ENCODE assay signal across 1 cellular context in genomic region chr14:99682809-99683618, GRCh38.
TF ChIP-seq lines count a peak whose summit lies in the region.

No MANE protein-coding gene starts in this region.

TF ChIP-seq in HepG2, 621 proteins besides CTCF, POLR2A, EP300 and RAD21 (continued from another document and continues in another):
- TF ChIP-seq, protein P1, sequence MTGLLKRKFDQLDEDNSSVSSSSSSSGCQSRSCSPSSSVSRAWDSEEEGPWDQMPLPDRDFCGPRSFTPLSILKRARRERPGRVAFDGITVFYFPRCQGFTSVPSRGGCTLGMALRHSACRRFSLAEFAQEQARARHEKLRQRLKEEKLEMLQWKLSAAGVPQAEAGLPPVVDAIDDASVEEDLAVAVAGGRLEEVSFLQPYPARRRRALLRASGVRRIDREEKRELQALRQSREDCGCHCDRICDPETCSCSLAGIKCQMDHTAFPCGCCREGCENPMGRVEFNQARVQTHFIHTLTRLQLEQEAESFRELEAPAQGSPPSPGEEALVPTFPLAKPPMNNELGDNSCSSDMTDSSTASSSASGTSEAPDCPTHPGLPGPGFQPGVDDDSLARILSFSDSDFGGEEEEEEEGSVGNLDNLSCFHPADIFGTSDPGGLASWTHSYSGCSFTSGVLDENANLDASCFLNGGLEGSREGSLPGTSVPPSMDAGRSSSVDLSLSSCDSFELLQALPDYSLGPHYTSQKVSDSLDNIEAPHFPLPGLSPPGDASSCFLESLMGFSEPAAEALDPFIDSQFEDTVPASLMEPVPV (CRISPR knock-in tag; IDR thresholded peaks at IDR 0.05): no peak
- no peak for TF ChIP-seq AFF4 (CRISPR knock-in tag; IDR thresholded peaks at IDR 0.05)
- peak; percentile 73; the same call in 1 of the 2 replicates for TF ChIP-seq ARNT2 (CRISPR knock-in tag; IDR thresholded peaks at IDR 0.05; ENCODE audit: low read depth)
- TF ChIP-seq CBX5 (CRISPR knock-in tag; IDR thresholded peaks at IDR 0.05; ENCODE audit: borderline replicate concordance): no peak
- peak; percentile 62 for TF ChIP-seq POGK (CRISPR knock-in tag; conservative IDR thresholded peaks at IDR 0.05)
- no peak for TF ChIP-seq ZNF253 (CRISPR knock-in tag; IDR thresholded peaks at IDR 0.05; ENCODE audit: borderline replicate concordance)
- TF ChIP-seq GFI1 (CRISPR knock-in tag; IDR thresholded peaks at IDR 0.05; ENCODE audit: borderline replicate concordance): no peak
- no peak for TF ChIP-seq ZNF367 (CRISPR knock-in tag; IDR thresholded peaks at IDR 0.05; ENCODE audit: borderline replicate concordance)
- TF ChIP-seq, protein P2, sequence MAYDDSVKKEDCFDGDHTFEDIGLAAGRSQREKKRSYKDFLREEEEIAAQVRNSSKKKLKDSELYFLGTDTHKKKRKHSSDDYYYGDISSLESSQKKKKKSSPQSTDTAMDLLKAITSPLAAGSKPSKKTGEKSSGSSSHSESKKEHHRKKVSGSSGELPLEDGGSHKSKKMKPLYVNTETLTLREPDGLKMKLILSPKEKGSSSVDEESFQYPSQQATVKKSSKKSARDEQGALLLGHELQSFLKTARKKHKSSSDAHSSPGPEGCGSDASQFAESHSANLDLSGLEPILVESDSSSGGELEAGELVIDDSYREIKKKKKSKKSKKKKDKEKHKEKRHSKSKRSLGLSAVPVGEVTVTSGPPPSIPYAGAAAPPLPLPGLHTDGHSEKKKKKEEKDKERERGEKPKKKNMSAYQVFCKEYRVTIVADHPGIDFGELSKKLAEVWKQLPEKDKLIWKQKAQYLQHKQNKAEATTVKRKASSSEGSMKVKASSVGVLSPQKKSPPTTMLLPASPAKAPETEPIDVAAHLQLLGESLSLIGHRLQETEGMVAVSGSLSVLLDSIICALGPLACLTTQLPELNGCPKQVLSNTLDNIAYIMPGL (CRISPR knock-in tag; IDR thresholded peaks at IDR 0.05; ENCODE audit: borderline replicate concordance in 1 of 2, low read depth in 1 of 2): peak; percentile 56 to 85; a peak in 3 of 4 replicates
- TF ChIP-seq MEF2D (CRISPR knock-in tag; IDR thresholded peaks at IDR 0.05): no peak
- TF ChIP-seq, protein P3, sequence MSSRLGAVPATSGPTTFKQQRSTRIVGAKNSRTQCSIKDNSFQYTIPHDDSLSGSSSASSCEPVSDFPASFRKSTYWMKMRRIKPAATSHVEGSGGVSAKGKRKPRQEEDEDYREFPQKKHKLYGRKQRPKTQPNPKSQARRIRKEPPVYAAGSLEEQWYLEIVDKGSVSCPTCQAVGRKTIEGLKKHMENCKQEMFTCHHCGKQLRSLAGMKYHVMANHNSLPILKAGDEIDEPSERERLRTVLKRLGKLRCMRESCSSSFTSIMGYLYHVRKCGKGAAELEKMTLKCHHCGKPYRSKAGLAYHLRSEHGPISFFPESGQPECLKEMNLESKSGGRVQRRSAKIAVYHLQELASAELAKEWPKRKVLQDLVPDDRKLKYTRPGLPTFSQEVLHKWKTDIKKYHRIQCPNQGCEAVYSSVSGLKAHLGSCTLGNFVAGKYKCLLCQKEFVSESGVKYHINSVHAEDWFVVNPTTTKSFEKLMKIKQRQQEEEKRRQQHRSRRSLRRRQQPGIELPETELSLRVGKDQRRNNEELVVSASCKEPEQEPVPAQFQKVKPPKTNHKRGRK (CRISPR knock-in tag; IDR thresholded peaks at IDR 0.05): no peak
- TF ChIP-seq MED1 (CRISPR knock-in tag; IDR thresholded peaks at IDR 0.05): 0 out of 2 replicates have a peak, but pooled peaks have one; percentile 12
- TF ChIP-seq CEBPG (CRISPR knock-in tag; IDR thresholded peaks at IDR 0.05): no peak
- TF ChIP-seq NCOR1 (IDR thresholded peaks at IDR 0.05; ENCODE audit: borderline replicate concordance, low read length): no peak
- no peak for TF ChIP-seq IRF9 (CRISPR knock-in tag; IDR thresholded peaks at IDR 0.05; ENCODE audit: borderline replicate concordance)
- TF ChIP-seq, protein P4, sequence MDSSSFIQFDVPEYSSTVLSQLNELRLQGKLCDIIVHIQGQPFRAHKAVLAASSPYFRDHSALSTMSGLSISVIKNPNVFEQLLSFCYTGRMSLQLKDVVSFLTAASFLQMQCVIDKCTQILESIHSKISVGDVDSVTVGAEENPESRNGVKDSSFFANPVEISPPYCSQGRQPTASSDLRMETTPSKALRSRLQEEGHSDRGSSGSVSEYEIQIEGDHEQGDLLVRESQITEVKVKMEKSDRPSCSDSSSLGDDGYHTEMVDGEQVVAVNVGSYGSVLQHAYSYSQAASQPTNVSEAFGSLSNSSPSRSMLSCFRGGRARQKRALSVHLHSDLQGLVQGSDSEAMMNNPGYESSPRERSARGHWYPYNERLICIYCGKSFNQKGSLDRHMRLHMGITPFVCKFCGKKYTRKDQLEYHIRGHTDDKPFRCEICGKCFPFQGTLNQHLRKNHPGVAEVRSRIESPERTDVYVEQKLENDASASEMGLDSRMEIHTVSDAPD (CRISPR knock-in tag; IDR thresholded peaks at IDR 0.05): no peak
- no peak for TF ChIP-seq NPAS2 (CRISPR knock-in tag; IDR thresholded peaks at IDR 0.05; ENCODE audit: borderline replicate concordance)
- no peak; the same call in 1 of the 2 replicates for TF ChIP-seq MEIS1 (CRISPR knock-in tag; IDR thresholded peaks at IDR 0.05; ENCODE audit: borderline replicate concordance)
- peak; percentile 17 for TF ChIP-seq RBM39 (IDR thresholded peaks at IDR 0.05; ENCODE audit: low read depth, low read length, poor library complexity, severe bottlenecking)
- TF ChIP-seq MAFK (conservative IDR thresholded peaks at IDR 0.05 in 1 of 2, IDR thresholded peaks at IDR 0.05 in 1 of 2; ENCODE audit: low read length in 2 of 2): no peak
- TF ChIP-seq ATRX (CRISPR knock-in tag; IDR thresholded peaks at IDR 0.05; ENCODE audit: borderline replicate concordance): no peak
- no peak for TF ChIP-seq CREB1 (IDR thresholded peaks at IDR 0.05)
- no peak for TF ChIP-seq CREB1 (CRISPR knock-in tag; IDR thresholded peaks at IDR 0.05)
- peak; percentile 8 for TF ChIP-seq SKI (IDR thresholded peaks at IDR 0.05; ENCODE audit: partially characterized antibody)
- no peak for TF ChIP-seq ZNF605 (CRISPR knock-in tag; IDR thresholded peaks at IDR 0.05)
- no peak for TF ChIP-seq ZNF749 (CRISPR knock-in tag; IDR thresholded peaks at IDR 0.05; ENCODE audit: borderline replicate concordance)
- peak; percentile 74; the same call in 1 of the 2 replicates for TF ChIP-seq ZNF724P (CRISPR knock-in tag; IDR thresholded peaks at IDR 0.05; ENCODE audit: borderline replicate concordance)
- no peak for TF ChIP-seq DBP (CRISPR knock-in tag; IDR thresholded peaks at IDR 0.05; ENCODE audit: not compliant biosample characterization)
- no peak for TF ChIP-seq ARID4A (CRISPR knock-in tag; IDR thresholded peaks at IDR 0.05; ENCODE audit: borderline replicate concordance)
- TF ChIP-seq, protein P5, sequence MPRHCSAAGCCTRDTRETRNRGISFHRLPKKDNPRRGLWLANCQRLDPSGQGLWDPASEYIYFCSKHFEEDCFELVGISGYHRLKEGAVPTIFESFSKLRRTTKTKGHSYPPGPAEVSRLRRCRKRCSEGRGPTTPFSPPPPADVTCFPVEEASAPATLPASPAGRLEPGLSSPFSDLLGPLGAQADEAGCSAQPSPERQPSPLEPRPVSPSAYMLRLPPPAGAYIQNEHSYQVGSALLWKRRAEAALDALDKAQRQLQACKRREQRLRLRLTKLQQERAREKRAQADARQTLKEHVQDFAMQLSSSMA (CRISPR knock-in tag; IDR thresholded peaks at IDR 0.05): no peak
- no peak for TF ChIP-seq SP4 (CRISPR knock-in tag; IDR thresholded peaks at IDR 0.05)
- TF ChIP-seq HNF4A (CRISPR knock-in tag; IDR thresholded peaks at IDR 0.05): peak; percentile 40; the same call in 1 of the 2 replicates
- TF ChIP-seq TSC22D2 (CRISPR knock-in tag; IDR thresholded peaks at IDR 0.05; ENCODE audit: borderline replicate concordance): no peak
- 0 out of 2 replicates have a peak, but pooled peaks have one; percentile 20 for TF ChIP-seq ZSCAN31 (CRISPR knock-in tag; IDR thresholded peaks at IDR 0.05; ENCODE audit: low read depth)
- no peak; the same call in 1 of the 2 replicates for TF ChIP-seq ZNF350 (CRISPR knock-in tag; IDR thresholded peaks at IDR 0.05; ENCODE audit: borderline replicate concordance, low read depth)
- TF ChIP-seq, protein P6, sequence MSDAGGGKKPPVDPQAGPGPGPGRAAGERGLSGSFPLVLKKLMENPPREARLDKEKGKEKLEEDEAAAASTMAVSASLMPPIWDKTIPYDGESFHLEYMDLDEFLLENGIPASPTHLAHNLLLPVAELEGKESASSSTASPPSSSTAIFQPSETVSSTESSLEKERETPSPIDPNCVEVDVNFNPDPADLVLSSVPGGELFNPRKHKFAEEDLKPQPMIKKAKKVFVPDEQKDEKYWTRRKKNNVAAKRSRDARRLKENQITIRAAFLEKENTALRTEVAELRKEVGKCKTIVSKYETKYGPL (CRISPR knock-in tag; IDR thresholded peaks at IDR 0.05): no peak
- TF ChIP-seq ZNF547 (CRISPR knock-in tag; IDR thresholded peaks at IDR 0.05): no peak
- peak; percentile 56; the same call in 1 of the 2 replicates for TF ChIP-seq ZBTB7B (CRISPR knock-in tag; IDR thresholded peaks at IDR 0.05)
- no peak for TF ChIP-seq SP1 (IDR thresholded peaks at IDR 0.05)
- no peak for TF ChIP-seq SP1 (CRISPR knock-in tag; IDR thresholded peaks at IDR 0.05)
- peak; percentile 64 for TF ChIP-seq XRCC5 (optimal IDR thresholded peaks at IDR 0.05; ENCODE audit: low read length)
- TF ChIP-seq MTF1 (CRISPR knock-in tag; IDR thresholded peaks at IDR 0.05): no peak
- TF ChIP-seq KMT2B (CRISPR knock-in tag; IDR thresholded peaks at IDR 0.05): no peak
